14 cellular contexts compared by ENCODE assay signal in the genomic region with DNA sequence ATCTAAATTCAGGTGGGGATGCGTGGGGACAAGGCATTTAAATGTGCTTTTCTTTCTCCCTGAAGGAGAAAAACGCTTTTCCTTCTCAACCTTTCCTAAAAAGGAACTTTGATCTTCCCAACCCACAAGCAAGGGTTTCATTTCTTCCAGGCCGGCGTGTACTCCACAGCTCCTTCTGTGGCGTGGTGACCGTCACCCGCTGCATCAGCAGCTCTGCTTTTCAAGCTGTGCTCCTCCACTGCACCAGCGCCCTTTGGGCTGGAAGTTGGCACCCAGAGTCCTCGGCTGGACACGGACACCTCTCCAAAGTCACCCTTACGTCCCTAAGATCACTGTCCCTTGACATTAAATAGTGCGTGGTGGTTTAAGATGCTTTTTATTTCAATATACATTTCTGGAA. TPM values are rescaled to one million over a fixed set of nuclear protein-coding genes. Genes with fewer than 3 reads are reported as not detected.
DNase-seq lines count a peak whose midpoint lies in the region; ATAC-seq and TF ChIP-seq lines count a peak whose summit lies in the region.
"Had no signal": no experiment of that assay in that cellular context is flagged by ENCODE, and none has a peak within 500 bp of the region (broad histone marks: within the 10 kb centered on the region; RNA-seq: fewer than 3 reads in every experiment).

No MANE protein-coding gene starts in this region.

- intact Hi-C loops in right cardiac atrium (cut with DNase I), result no loop called here

- H3K36me3 ChIP-seq in GM23338 (ENCODE audit: insufficient read depth), result no peaks in the 10 kb centered on the region
- H3K36me3 ChIP-seq in rectal smooth muscle tissue (ENCODE audit: control insufficient read depth, insufficient read depth, low read length), result no peaks in the 10 kb centered on the region
- H3K36me3 ChIP-seq: BLaER1 had no signal

- peaks cover 46% of the 10 kb centered on the region for H3K79me2 ChIP-seq in GM23338 (replicated peaks; ENCODE audit: insufficient read depth)

- H3K27ac Mint-ChIP-seq in GM23338, result peak overlapping the region; percentile 63; the same call in 1 of the 2 replicates
- H3K27ac Mint-ChIP-seq in WTC11, result peak overlapping the region; percentile 82

- H3F3A ChIP-seq in GM23338 (replicated peaks; ENCODE audit: low read depth), result no peaks in the 10 kb centered on the region

- H3K9me3 Mint-ChIP-seq in GM23338, result no peaks in the 10 kb centered on the region
- no peaks in the 10 kb centered on the region for H3K9me3 Mint-ChIP-seq in WTC11

- TF ChIP-seq CTCF in GM23338 (conservative IDR thresholded peaks at IDR 0.05; ENCODE audit: low read depth in 2 of 2) (no peak), WTC11 (IDR thresholded peaks at IDR 0.05) (no peak)

- H3K36me3 Mint-ChIP-seq in GM23338 (ENCODE audit: low read depth) (no peaks in the 10 kb centered on the region), WTC11 (no peaks in the 10 kb centered on the region)

- DNase-seq in GM23338 (ENCODE audit: low spot score), result peak; percentile 50
- peak; percentile 26 for DNase-seq in WTC11 (ENCODE audit: low spot score)
- DNase-seq in right cardiac atrium, result no peak
- DNase-seq in NCI-H187 treated with DMSO at 0.1 percent for 48 hours (lab: John Stamatoyannopoulos, UW), result no peak
- DNase-seq in T-helper 9 cell, result no peak
- DNase-seq in NCI-H2107 treated with DMSO at 0.1 percent for 48 hours (lab: John Stamatoyannopoulos, UW; ENCODE audit: unreplicated experiment), result no peak
- DNase-seq: activated CD4-positive, alpha-beta T cell treated with anti-CD3 and anti-CD28 coated beads, Interleukin-2, amount 50 U/mL, for 4 hours; activated gamma-delta T cell; cerebellar nuclear complex; stimulated activated naive CD4-positive, alpha-beta T cell treated with Interleukin-2 at 50 U/mL for 16 hours had no signal

- H3K4me3 ChIP-seq in GM23338 (peak overlapping the region; percentile 36), right cardiac atrium (ENCODE audit: low read length) (no peak overlapping the region), rectal smooth muscle tissue (ENCODE audit: low read length) (no peak overlapping the region)
- H3K4me3 ChIP-seq: BLaER1 had no signal

- no peak overlapping the region for H2AFZ ChIP-seq in GM23338

- CTCF ChIA-PET in WTC11 (lab: Charles Lee), result interaction anchor here (0.7 to 3.8 kb wide), 14 partner anchors 8 to 381 kb away, joined by 3 to 33 read pairs (median 6); partner anchors contain the start of gene CENPS

- H3K27me3 Mint-ChIP-seq in GM23338 (ENCODE audit: insufficient read depth, low read depth, poor library complexity) (peaks cover 4% of the 10 kb centered on the region), WTC11 (ENCODE audit: low read depth) (no peaks in the 10 kb centered on the region)

- H3K27ac ChIP-seq in GM23338 (ENCODE audit: low read depth), result peak overlapping the region; percentile 1; the same call in 1 of the 2 replicates
- peak overlapping the region; percentile 22 for H3K27ac ChIP-seq in right cardiac atrium (ENCODE audit: low read length)
- peak overlapping the region; percentile 77 for H3K27ac ChIP-seq in rectal smooth muscle tissue (ENCODE audit: low read depth, low read length)
- H3K27ac ChIP-seq: BLaER1, KMS-11 had no signal

- no peaks in the 10 kb centered on the region for H4K20me1 ChIP-seq in GM23338 (replicated peaks; ENCODE audit: insufficient read depth)

- H3K4me1 Mint-ChIP-seq in GM23338, result peaks cover 53% of the 10 kb centered on the region
- peaks cover 56% of the 10 kb centered on the region for H3K4me1 Mint-ChIP-seq in WTC11

- H3K9me3 ChIP-seq in right cardiac atrium (ENCODE audit: control insufficient read depth, low read length), result no peaks in the 10 kb centered on the region
- H3K9me3 ChIP-seq: BLaER1 had no signal

- peak overlapping the region; percentile 70 for H3K4me2 ChIP-seq in GM23338
- H3K4me2 ChIP-seq: BLaER1, KMS-11 had no signal

- ATAC-seq in GM23338, result peak; percentile 33
- no peak for ATAC-seq in WTC11
- peak; percentile 9 to 18 for ATAC-seq in right cardiac atrium
- ATAC-seq in HG03196 (IDR thresholded peaks at IDR 0.05; ENCODE audit: unreplicated experiment), result no peak

- WGBS in right cardiac atrium, result 77% methylated on average over 12 of the region's 12 CpGs

- no peak overlapping the region for H3K9ac ChIP-seq in rectal smooth muscle tissue (ENCODE audit: low read length)
- H3K9ac ChIP-seq: BLaER1, KMS-11 had no signal

- H3K9me2 ChIP-seq in GM23338 (ENCODE audit: insufficient read depth), result no peaks in the 10 kb centered on the region

- H3K4me3 Mint-ChIP-seq in GM23338 (peak overlapping the region; percentile 57), WTC11 (peak overlapping the region; percentile 53)

- POLR2A ChIA-PET in WTC11 (lab: Charles Lee), result interaction anchor here (0.5 to 1.1 kb wide), 4 partner anchors 8 to 331 kb away, joined by 3 to 4 read pairs (median 3); no protein-coding TSS in a partner anchor

- H3K4me1 ChIP-seq in GM23338 (ENCODE audit: insufficient read depth) (peaks cover 44% of the 10 kb centered on the region), right cardiac atrium (ENCODE audit: control insufficient read depth, insufficient read depth, low read length) (peaks cover 12% of the 10 kb centered on the region), rectal smooth muscle tissue (ENCODE audit: control insufficient read depth, insufficient read depth, low read length) (peaks cover 29% of the 10 kb centered on the region)

- H3K27me3 ChIP-seq in GM23338 (ENCODE audit: insufficient read depth) (peaks cover 10% of the 10 kb centered on the region; the same call in 1 of the 2 replicates), right cardiac atrium (ENCODE audit: control insufficient read depth, insufficient read depth) (no peaks in the 10 kb centered on the region), rectal smooth muscle tissue (ENCODE audit: control insufficient read depth, insufficient read depth, low read length) (no peaks in the 10 kb centered on the region)
- H3K27me3 ChIP-seq: BLaER1 had no signal

TF ChIP-seq in GM23338, 12 proteins besides CTCF, POLR2A, EP300 and RAD21 (continues in another document):
- no peak for TF ChIP-seq POLR2AphosphoS5 (IDR thresholded peaks at IDR 0.05; ENCODE audit: low read depth)
- no peak for TF ChIP-seq JUNB (IDR thresholded peaks at IDR 0.05; ENCODE audit: unreplicated experiment)
- no peak for TF ChIP-seq CREB1 (CRISPR knock-in tag; IDR thresholded peaks at IDR 0.05; ENCODE audit: low read depth)

TF ChIP-seq in WTC11, 78 proteins besides CTCF, POLR2A, EP300 and RAD21:
- no peak for TF ChIP-seq NFATC4 (CRISPR knock-in tag; IDR thresholded peaks at IDR 0.05)

RNA-seq across cellular contexts. Expression of gene PEX14, which starts 54.3 kb away (rescaled TPM):
- total RNA-seq in GM23338 (2014; rRNA removed; shearing (Covaris generic)), result 14.0 and 19.6 TPM in 2 replicates
- 16.4 and 17.6 TPM in 2 replicates for polyA plus RNA-seq in GM23338 (2016; fragmentation: Nextera tagmentation; extraction: Ambion mirVana)
- total RNA-seq in WTC11 (2021), result 27.3 to 30.5 TPM (median 27.8 TPM) in 3 replicates
- 10 to 100 TPM; 17.5 to 22.9 (median 20.8) TPM for total RNA-seq in right cardiac atrium
- 24.6 TPM for polyA plus RNA-seq in right cardiac atrium

RNA-seq across cellular contexts. Expression of gene DFFA, which starts 56.8 kb away (rescaled TPM):
- 77.4 and 82.0 TPM in 2 replicates for total RNA-seq in GM23338 (2014; rRNA removed; shearing (Covaris generic))
- 61.4 and 65.2 TPM in 2 replicates for polyA plus RNA-seq in GM23338 (2016; fragmentation: Nextera tagmentation; extraction: Ambion mirVana)
- total RNA-seq in WTC11 (2021), result 86.4 to 86.7 TPM (median 86.5 TPM) in 3 replicates
- 10 to 100 TPM; 25.8 to 31.3 (median 28.9) TPM for total RNA-seq in right cardiac atrium
- polyA plus RNA-seq in right cardiac atrium, result 17.0 TPM

Comparison
In these comparisons a context has a peak if more than half of its experiments do, and no peak if none do; other contexts are left out.
1. ATAC-seq: peak in GM23338 (single experiment) and right cardiac atrium (2 of 2); none in WTC11 (single experiment) and HG03196 (single experiment).
2. DNase-seq: peak in GM23338 (single experiment) and WTC11 (single experiment); none in right cardiac atrium (0 of 3), NCI-H187 treated with DMSO at 0.1 percent for 48 hours (single experiment), T-helper 9 cell (single experiment) and NCI-H2107 treated with DMSO at 0.1 percent for 48 hours (single experiment).
3. H3K27ac ChIP-seq: peak in every context shown above with its lines; median percentile 77 in rectal smooth muscle tissue; 22 in right cardiac atrium; 1 in GM23338.